9 cellular contexts compared by ENCODE assay signal in the genomic region with DNA sequence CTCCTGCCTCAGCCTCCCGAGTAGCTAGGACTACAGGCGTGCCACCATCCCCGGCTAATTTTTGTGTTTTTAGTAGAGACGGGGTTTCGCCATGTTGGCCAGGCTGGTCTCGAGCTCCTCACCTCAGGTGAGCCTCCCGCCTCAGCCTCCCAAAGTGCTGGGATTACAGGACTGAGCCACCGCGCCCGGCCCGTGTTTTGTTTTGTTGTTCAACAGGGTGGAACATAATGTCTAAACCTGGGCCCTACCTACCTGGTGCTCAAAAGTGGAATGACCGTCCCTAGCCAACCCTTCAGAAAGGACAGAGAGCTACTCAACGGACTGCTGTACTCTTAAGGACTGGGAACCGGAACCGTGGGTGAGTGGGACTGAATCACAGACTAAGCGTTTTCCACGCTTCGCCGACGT. TPM values are rescaled to one million over a fixed set of nuclear protein-coding genes. Genes with fewer than 3 reads are reported as not detected.
DNase-seq lines count a peak whose midpoint lies in the region; ATAC-seq and TF ChIP-seq lines count a peak whose summit lies in the region.
"Had no signal": no experiment of that assay in that cellular context is flagged by ENCODE, and none has a peak within 500 bp of the region (broad histone marks: within the 10 kb centered on the region; RNA-seq: fewer than 3 reads in every experiment).

No MANE protein-coding gene starts in this region.

- POLR2A ChIA-PET in CD8-positive, alpha-beta T cell (lab: Charles Lee): interaction anchor here (0.6 to 6.8 kb wide), 29 partner anchors 10 to 184 kb away, joined by 3 to 77 read pairs (median 5); partner anchors contain the start of genes C16orf54, MAZ, PAGR1 and SPN

- no peaks in the 10 kb centered on the region for H3K36me3 ChIP-seq in CD8-positive, alpha-beta T cell (ENCODE audit: insufficient read depth, low read length)
- no peaks in the 10 kb centered on the region for H3K36me3 ChIP-seq in effector memory CD4-positive, alpha-beta T cell (ENCODE audit: control insufficient read depth, insufficient read depth, low read length)

- H3K9me3 Mint-ChIP-seq in CD8-positive, alpha-beta T cell: no peaks in the 10 kb centered on the region
- H3K9me3 Mint-ChIP-seq in nephron progenitor cell: peaks cover 4% of the 10 kb centered on the region

- CTCF ChIA-PET in CD8-positive, alpha-beta T cell (lab: Charles Lee): interaction anchor here (0.6 to 9.9 kb wide), 26 partner anchors 10 to 99 kb away, joined by 3 to 112 read pairs (median 4); partner anchors contain the start of genes C16orf54, CDIPT, PAGR1 and ZG16

- TF ChIP-seq CTCF in CD8-positive, alpha-beta T cell (IDR thresholded peaks at IDR 0.05): no peak
- TF ChIP-seq CTCF in NB4 (IDR thresholded peaks at IDR 0.05; ENCODE audit: low read depth, low read length): no peak
- no peak for TF ChIP-seq CTCF in nephron progenitor cell (IDR thresholded peaks at IDR 0.05)

- no peaks in the 10 kb centered on the region for H3K27me3 Mint-ChIP-seq in CD8-positive, alpha-beta T cell (ENCODE audit: low read depth)
- peaks cover 10% of the 10 kb centered on the region for H3K27me3 Mint-ChIP-seq in nephron progenitor cell (ENCODE audit: low read depth, poor library complexity)

- no peaks in the 10 kb centered on the region for H3K9me3 ChIP-seq in CD8-positive, alpha-beta T cell (ENCODE audit: low read length)
- H3K9me3 ChIP-seq in effector memory CD4-positive, alpha-beta T cell (ENCODE audit: control insufficient read depth, low read length): no peaks in the 10 kb centered on the region

- no peaks in the 10 kb centered on the region for H3K27me3 ChIP-seq in CD8-positive, alpha-beta T cell (ENCODE audit: insufficient read depth, low read length)
- H3K27me3 ChIP-seq in effector memory CD4-positive, alpha-beta T cell (replicated peaks; ENCODE audit: control insufficient read depth, insufficient read depth, low read length, poor library complexity, severe bottlenecking): no peaks in the 10 kb centered on the region

- H3K27ac ChIP-seq in CD8-positive, alpha-beta T cell (ENCODE audit: low read depth, low read length): peak overlapping the region; percentile 80
- H3K27ac ChIP-seq in effector memory CD4-positive, alpha-beta T cell (ENCODE audit: insufficient read depth, low read length, poor library complexity, severe bottlenecking): peak overlapping the region; percentile 83

- peak overlapping the region; percentile 99 for H3K4me3 Mint-ChIP-seq in CD8-positive, alpha-beta T cell
- H3K4me3 Mint-ChIP-seq in nephron progenitor cell: peak overlapping the region; percentile 99

- peaks cover 24% of the 10 kb centered on the region for H3K36me3 Mint-ChIP-seq in CD8-positive, alpha-beta T cell
- peaks cover 23% of the 10 kb centered on the region for H3K36me3 Mint-ChIP-seq in nephron progenitor cell (ENCODE audit: low read depth)

- peak overlapping the region; percentile 95 for H3K27ac Mint-ChIP-seq in CD8-positive, alpha-beta T cell
- peak overlapping the region; percentile 99 for H3K27ac Mint-ChIP-seq in nephron progenitor cell

- no peak for ATAC-seq in CD8-positive, alpha-beta T cell

- peak in 1 of 7 experiments; percentile 20 for DNase-seq in CD8-positive, alpha-beta T cell
- DNase-seq in NB4 (ENCODE audit: low read depth) (no peak), nephron progenitor cell (no peak), NCI-H1048 (lab: John Stamatoyannopoulos, UW) (no peak), C1 segment of cervical spinal cord (lab: John Stamatoyannopoulos, UW) (no peak)
- no peak for DNase-seq in effector memory CD4-positive, alpha-beta T cell
- DNase-seq in activated CD4-positive, CD25-positive, alpha-beta regulatory T cell (lab: John Stamatoyannopoulos, UW): no peak
- no peak for DNase-seq in stimulated activated naive CD4-positive, alpha-beta T cell (lab: John Stamatoyannopoulos, UW)

- peaks cover 47% of the 10 kb centered on the region for H3K4me1 Mint-ChIP-seq in CD8-positive, alpha-beta T cell (ENCODE audit: low read depth)
- H3K4me1 Mint-ChIP-seq in nephron progenitor cell: peaks cover 47% of the 10 kb centered on the region

- peak overlapping the region; percentile 81 for H3K4me3 ChIP-seq in CD8-positive, alpha-beta T cell (ENCODE audit: low read depth, low read length)
- peak overlapping the region; percentile 74 for H3K4me3 ChIP-seq in NB4 (ENCODE audit: low read depth, low read length)
- H3K4me3 ChIP-seq in effector memory CD4-positive, alpha-beta T cell (ENCODE audit: insufficient read depth, low read depth, low read length, poor library complexity, severe bottlenecking): peak overlapping the region; percentile 49

- peaks cover 34% of the 10 kb centered on the region for H3K4me1 ChIP-seq in CD8-positive, alpha-beta T cell (ENCODE audit: insufficient read depth, low read length)
- peaks cover 27% of the 10 kb centered on the region for H3K4me1 ChIP-seq in effector memory CD4-positive, alpha-beta T cell (ENCODE audit: control insufficient read depth, insufficient read depth, low read length, poor library complexity, severe bottlenecking)

- intact Hi-C loops in CD8-positive, alpha-beta T cell (cut with DNase I, micrococcal nuclease): loop anchor here (1.0 to 5.0 kb wide), 14 partner anchors 16 to 1283 kb away; partner anchors contain the start of genes CDIPT (in 2 of the 2), PAGR1 (in 2 of the 2), C16orf54 (in 1 of the 2) and HIRIP3 (in 1 of the 2)

- no peak for TF ChIP-seq POLR2A in NB4 (IDR thresholded peaks at IDR 0.05; ENCODE audit: extremely low read depth, insufficient read length)

RNA-seq across cellular contexts. Expression of gene KIF22, which starts 0.8 kb away (rescaled TPM):
- 100 to 1,000 TPM in 1 of 2 experiments, 10 to 100 TPM in 1; 93.5 to 105 TPM for total RNA-seq in CD8-positive, alpha-beta T cell

RNA-seq across cellular contexts. Expression of gene ZG16, which starts 11.7 kb away (rescaled TPM):
- not detected for total RNA-seq in CD8-positive, alpha-beta T cell
- total RNA-seq: HT1080 had no signal

RNA-seq across cellular contexts. Expression of gene MAZ, which starts 16.6 kb away (rescaled TPM):
- 100 to 1,000 TPM; 203 to 212 TPM for total RNA-seq in CD8-positive, alpha-beta T cell

RNA-seq across cellular contexts. Expression of gene PRRT2, which starts 22.2 kb away (rescaled TPM):
- 1 to 10 TPM; 1.6 to 1.7 TPM for total RNA-seq in CD8-positive, alpha-beta T cell

RNA-seq across cellular contexts. Expression of gene PAGR1, which starts 26.2 kb away (rescaled TPM):
- total RNA-seq in CD8-positive, alpha-beta T cell: 10 to 100 TPM; 13.8 to 16.8 TPM
